1 cellular context compared by ENCODE assay signal in genomic region chr12:7129647-7130536, GRCh38.
TF ChIP-seq lines count a peak whose summit lies in the region.

Gene CLSTN3 (plus strand): TSS chr12:7130371. CDS start chr12:7130649, 278 bp downstream.

TF ChIP-seq in WTC11, 78 proteins besides CTCF, POLR2A, EP300 and RAD21 (continued from another document):
- TF ChIP-seq ETV6 (CRISPR knock-in tag; IDR thresholded peaks at IDR 0.05), result peak; percentile 23; the same call in 1 of the 2 replicates
